In genomic region chr1:21904725-21905520, GRCh38 we compare ENCODE assay signal across 9 cellular contexts. TPM values are rescaled to one million over a fixed set of nuclear protein-coding genes. Genes with fewer than 3 reads are reported as not detected.
DNase-seq lines count a peak whose midpoint lies in the region; TF ChIP-seq lines count a peak whose summit lies in the region.
"Had no signal": no experiment of that assay in that cellular context is flagged by ENCODE, and none has a peak within 500 bp of the region (broad histone marks: within the 10 kb centered on the region; RNA-seq: fewer than 3 reads in every experiment).

No MANE protein-coding gene starts in this region.

- DNase-seq in A172 (ENCODE audit: low spot score) = peak; percentile 63
- DNase-seq in MG63 = peak; percentile 53
- peak; percentile 88 for DNase-seq in astrocyte of the spinal cord (ENCODE audit: low read depth, low spot score)
- DNase-seq in lung microvascular endothelial cell (ENCODE audit: low read depth in 2 of 2) = peak; percentile 100
- peak; percentile 87 for DNase-seq in ureter (ENCODE audit: low spot score)
- no peak for DNase-seq in LoVo (ENCODE audit: low spot score)
- DNase-seq in DMS79 (lab: John Stamatoyannopoulos, UW) = no peak
- no peak for DNase-seq in NCI-H748 treated with DMSO at 0.1 percent for 48 hours (lab: John Stamatoyannopoulos, UW)
- DNase-seq: activated B cell treated with CpG ODN at 0.5 μM for 24 hours had no signal

- TF ChIP-seq CTCF in astrocyte of the spinal cord (IDR thresholded peaks at IDR 0.05; ENCODE audit: low read depth, low read length) = no peak

- H3K4me3 ChIP-seq in MG63 (no peak overlapping the region), astrocyte of the spinal cord (ENCODE audit: low read depth, low read length) (no peak overlapping the region)

- peaks cover 54% of the 10 kb centered on the region for H3K36me3 ChIP-seq in MG63

- no peaks in the 10 kb centered on the region for H3K27me3 ChIP-seq in MG63

- no peaks in the 10 kb centered on the region for H3K9me3 ChIP-seq in MG63

- in situ Hi-C loops in astrocyte of the spinal cord (cut with HindIII; ENCODE audit: low sequenced_read_pairs) = no loop called here

RNA-seq across cellular contexts. Expression of gene HSPG2, which starts 32.2 kb away (rescaled TPM):
- 17.9 and 18.3 TPM in 2 replicates for total RNA-seq in A172 (2014; rRNA removed; shearing (Covaris generic))
- 28.0 and 70.4 TPM in 2 replicates for total RNA-seq in MG63 (2014; rRNA removed; shearing (Covaris generic); ENCODE audit: low replicate concordance)
- total RNA-seq in lung microvascular endothelial cell (250 and 367 TPM in 2 replicates), ureter (298 TPM)

Comparison
In these comparisons a context has a peak if more than half of its experiments do, and no peak if none do; other contexts are left out.
1. DNase-seq: peak in A172 (single experiment), MG63 (single experiment), astrocyte of the spinal cord (single experiment), lung microvascular endothelial cell (2 of 2) and ureter (single experiment); none in LoVo (single experiment), DMS79 (single experiment) and NCI-H748 treated with DMSO at 0.1 percent for 48 hours (single experiment).